11 cellular contexts compared by ENCODE assay signal in the genomic region with DNA sequence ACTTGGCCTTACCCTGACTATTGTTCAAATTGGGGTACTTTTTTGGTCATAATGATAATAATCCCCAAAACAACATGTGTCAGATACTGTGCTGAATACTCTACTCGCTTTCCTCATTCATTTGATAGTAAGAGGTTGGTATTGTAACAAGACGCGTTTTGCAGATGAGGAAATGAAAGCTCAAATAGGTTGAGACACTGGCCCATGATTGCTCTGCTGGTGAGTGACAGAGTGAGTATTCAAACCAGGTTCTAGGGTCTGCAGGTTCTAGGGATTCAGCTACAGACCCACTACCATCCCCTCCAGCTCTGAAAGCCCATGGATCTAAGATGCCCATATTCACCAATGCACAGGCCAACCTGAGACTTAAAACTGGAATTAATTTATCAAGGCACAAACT. TPM values are rescaled to one million over a fixed set of nuclear protein-coding genes. Genes with fewer than 3 reads are reported as not detected.
DNase-seq lines count a peak whose midpoint lies in the region; ATAC-seq and TF ChIP-seq lines count a peak whose summit lies in the region.
"Had no signal": no experiment of that assay in that cellular context is flagged by ENCODE, and none has a peak within 500 bp of the region (broad histone marks: within the 10 kb centered on the region; RNA-seq: fewer than 3 reads in every experiment).

No MANE protein-coding gene starts in this region.

- intact Hi-C loops in heart right ventricle (cut with DNase I) (loop anchor here in 1 of 10 donors (5.0 kb wide), 1 partner anchor 36 kb away; no protein-coding TSS in a partner anchor), left cardiac atrium (cut with DNase I) (no loop called here)

- H3K9me3 ChIP-seq in heart right ventricle = no peaks in the 10 kb centered on the region

- WGBS in heart right ventricle, 2 donors = 75 to 92% methylated on average over 3 of the region's 3 CpGs

- H3K27me3 Mint-ChIP-seq in activated CD8-positive, alpha-beta T cell treated with anti-CD3 and anti-CD28 coated beads, Interleukin-2, amount 10 ng/mL, durations not matched to agents 7 days and 5 days (ENCODE audit: low read depth) = no peaks in the 10 kb centered on the region
- H3K27me3 Mint-ChIP-seq in stimulated activated naive CD8-positive, alpha-beta T cell treated with anti-CD3 and anti-CD28 coated beads, Interleukin-15, amount 100 ng/mL, for 72 hours = no peaks in the 10 kb centered on the region

- TF ChIP-seq CTCF in heart right ventricle (IDR thresholded peaks at IDR 0.05) = no peak

- no peaks in the 10 kb centered on the region for H3K36me3 ChIP-seq in heart right ventricle

- peak overlapping the region; percentile 90 for H3K4me3 Mint-ChIP-seq in activated CD8-positive, alpha-beta T cell treated with anti-CD3 and anti-CD28 coated beads, Interleukin-2, amount 10 ng/mL, durations not matched to agents 7 days and 5 days
- peak overlapping the region; percentile 93 to 97 for H3K4me3 Mint-ChIP-seq in stimulated activated naive CD8-positive, alpha-beta T cell treated with anti-CD3 and anti-CD28 coated beads, Interleukin-15, amount 100 ng/mL, for 72 hours

- no peaks in the 10 kb centered on the region for H3K9me3 Mint-ChIP-seq in activated CD8-positive, alpha-beta T cell treated with anti-CD3 and anti-CD28 coated beads, Interleukin-2, amount 10 ng/mL, durations not matched to agents 7 days and 5 days (ENCODE audit: insufficient read depth)
- H3K9me3 Mint-ChIP-seq in stimulated activated naive CD8-positive, alpha-beta T cell treated with anti-CD3 and anti-CD28 coated beads, Interleukin-15, amount 100 ng/mL, for 72 hours = no peaks in the 10 kb centered on the region

- no peak for ATAC-seq in heart right ventricle
- no peak for ATAC-seq in left cardiac atrium
- ATAC-seq in HG03066 (IDR thresholded peaks at IDR 0.05; ENCODE audit: low read depth, unreplicated experiment) = peak; percentile 29
- no peak for ATAC-seq in activated CD8-positive, alpha-beta T cell treated with anti-CD3 and anti-CD28 coated beads, Interleukin-2, amount 10 ng/mL, durations not matched to agents 7 days and 5 days
- ATAC-seq in stimulated activated naive CD8-positive, alpha-beta T cell treated with anti-CD3 and anti-CD28 coated beads, Interleukin-15, amount 100 ng/mL, for 72 hours = no peak
- ATAC-seq in left lobe of liver = no peak
- no peak for ATAC-seq in HG03025 (IDR thresholded peaks at IDR 0.05; ENCODE audit: low FRiP score, unreplicated experiment)
- ATAC-seq: K562, Right ventricle myocardium inferior had no signal

- H3K27ac Mint-ChIP-seq in activated CD8-positive, alpha-beta T cell treated with anti-CD3 and anti-CD28 coated beads, Interleukin-2, amount 10 ng/mL, durations not matched to agents 7 days and 5 days = no peak overlapping the region
- no peak overlapping the region for H3K27ac Mint-ChIP-seq in stimulated activated naive CD8-positive, alpha-beta T cell treated with anti-CD3 and anti-CD28 coated beads, Interleukin-15, amount 100 ng/mL, for 72 hours

- H3K27ac ChIP-seq in heart right ventricle = peak overlapping the region in 2 of 10 donors; percentile 89 to 90

- peak overlapping the region in 6 of 10 donors; percentile 60 to 86 (median 77) for H3K4me3 ChIP-seq in heart right ventricle
- H3K4me3 ChIP-seq: K562 had no signal

- peaks cover 2 to 45% (median 18%) of the 10 kb centered on the region in 9 donors for H3K4me1 ChIP-seq in heart right ventricle

- CTCF ChIA-PET in activated CD8-positive, alpha-beta T cell treated with anti-CD3 and anti-CD28 coated beads, Interleukin-2, amount 10 ng/mL, durations not matched to agents 7 days and 5 days (lab: Charles Lee) = interaction anchor here (1.7 to 2.9 kb wide), 4 partner anchors 10 to 38 kb away, joined by 3 to 11 read pairs (median 6); no protein-coding TSS in a partner anchor

- POLR2A ChIA-PET in activated CD8-positive, alpha-beta T cell treated with anti-CD3 and anti-CD28 coated beads, Interleukin-2, amount 10 ng/mL, durations not matched to agents 7 days and 5 days (lab: Charles Lee) = no interaction called here

- peaks cover 30% of the 10 kb centered on the region for H3K4me1 Mint-ChIP-seq in activated CD8-positive, alpha-beta T cell treated with anti-CD3 and anti-CD28 coated beads, Interleukin-2, amount 10 ng/mL, durations not matched to agents 7 days and 5 days (ENCODE audit: low read depth)
- peaks cover 16% of the 10 kb centered on the region for H3K4me1 Mint-ChIP-seq in stimulated activated naive CD8-positive, alpha-beta T cell treated with anti-CD3 and anti-CD28 coated beads, Interleukin-15, amount 100 ng/mL, for 72 hours

- DNase-seq in heart right ventricle (no peak), left cardiac atrium (no peak), left lobe of liver (ENCODE audit: low spot score) (no peak)
- DNase-seq in activated CD8-positive, alpha-beta T cell treated with anti-CD3 and anti-CD28 coated beads, Interleukin-2, amount 10 ng/mL, durations not matched to agents 7 days and 5 days = no peak
- DNase-seq in stimulated activated naive CD8-positive, alpha-beta T cell treated with anti-CD3 and anti-CD28 coated beads, Interleukin-15, amount 100 ng/mL, for 72 hours = no peak
- DNase-seq in stimulated activated naive CD4-positive, alpha-beta T cell (lab: John Stamatoyannopoulos, UW) = no peak
- DNase-seq: mammary epithelial cell had no signal

- peaks cover 6% of the 10 kb centered on the region for H3K36me3 Mint-ChIP-seq in activated CD8-positive, alpha-beta T cell treated with anti-CD3 and anti-CD28 coated beads, Interleukin-2, amount 10 ng/mL, durations not matched to agents 7 days and 5 days (ENCODE audit: low read depth)

- no peaks in the 10 kb centered on the region for H3K27me3 ChIP-seq in heart right ventricle

RNA-seq across cellular contexts. Expression of a gene that starts 1.3 kb away (rescaled TPM):
- 10 to 100 TPM; 15.1 to 23.8 (median 19.2) TPM for total RNA-seq in heart right ventricle
- polyA plus RNA-seq in heart right ventricle = 10 to 100 TPM in 1 of 2 donors, 1 to 10 TPM in 1; 9.2 to 16.3 TPM
- 10 to 100 TPM; 20.2 to 28.1 TPM for total RNA-seq in left cardiac atrium
- total RNA-seq in activated CD8-positive, alpha-beta T cell treated with anti-CD3 and anti-CD28 coated beads, Interleukin-2, amount 10 ng/mL, durations not matched to agents 7 days and 5 days = 1 to 10 TPM; 4.9 to 5.4 TPM
- total RNA-seq in left lobe of liver = 3.8 TPM
- polyA plus RNA-seq: K562 had no signal

RNA-seq across cellular contexts. Expression of a gene that starts 42.3 kb away (rescaled TPM):
- total RNA-seq in heart right ventricle (1 to 10 TPM; 3.0 to 6.0 (median 4.6) TPM), left cardiac atrium (1 to 10 TPM; 5.7 to 6.9 TPM), left lobe of liver (0.33 TPM)
- polyA plus RNA-seq in heart right ventricle = 1 to 10 TPM; 1.8 to 3.4 TPM
- not detected for total RNA-seq in activated CD8-positive, alpha-beta T cell treated with anti-CD3 and anti-CD28 coated beads, Interleukin-2, amount 10 ng/mL, durations not matched to agents 7 days and 5 days
- total RNA-seq: K562 had no signal
- polyA plus RNA-seq: K562 had no signal
